8 cellular contexts compared by ENCODE assay signal in genomic region chr16:31071861-31072260, GRCh38. TPM values are rescaled to one million over a fixed set of nuclear protein-coding genes. Genes with fewer than 3 reads are reported as not detected.
DNase-seq lines count a peak whose midpoint lies in the region; ATAC-seq and TF ChIP-seq lines count a peak whose summit lies in the region.

No MANE protein-coding gene starts in this region.

- peak overlapping the region in 1 of 4 donors; percentile 92 for H3K4me3 ChIP-seq in esophagus squamous epithelium
- no peak overlapping the region for H3K4me3 ChIP-seq in lower leg skin (ENCODE audit: low read depth, poor library complexity, severe bottlenecking)

- DNase-seq in activated CD4-positive, alpha-beta T cell treated with anti-CD3 and anti-CD28 coated beads, Interleukin-2, amount 10 ng/mL, durations not matched to agents 24 days and 14 days = no peak
- no peak for DNase-seq in activated CD4-positive, alpha-beta T cell treated with anti-CD3 and anti-CD28 coated beads, Interleukin-2, amount 50 U/mL, for 1 hour
- peak; percentile 80 for DNase-seq in RPMI7951 (ENCODE audit: low read depth)
- no peak for DNase-seq in esophagus squamous epithelium (lab: John Stamatoyannopoulos, UW)
- no peak for DNase-seq in lower leg skin (ENCODE audit: low spot score in 2 of 2)

- peaks cover 15 to 48% (median 23%) of the 10 kb centered on the region in 3 donors for H3K4me1 ChIP-seq in esophagus squamous epithelium

- no peaks in the 10 kb centered on the region for H3K27me3 ChIP-seq in esophagus squamous epithelium

- 12 to 24% methylated on average over 4 of the region's 4 CpGs for WGBS in esophagus squamous epithelium, 2 donors
- 24 to 32% methylated on average over 4 of the region's 4 CpGs for WGBS in lower leg skin, 2 donors

- peak overlapping the region; percentile 91 for H3K27ac Mint-ChIP-seq in activated CD4-positive, alpha-beta T cell treated with anti-CD3 and anti-CD28 coated beads, Interleukin-2, amount 10 ng/mL, durations not matched to agents 24 days and 14 days
- H3K27ac Mint-ChIP-seq in stimulated activated memory B cell treated with anti-CD40 and anti-IgM and Interleukin-4, amounts not matched to agents 10 μg/mL and 1 μg/mL and 100 μg/mL, for 72 hours = peak overlapping the region; percentile 90

- no peak for ATAC-seq in stimulated activated memory B cell treated with anti-CD40 and anti-IgM and Interleukin-4, amounts not matched to agents 10 μg/mL and 1 μg/mL and 100 μg/mL, for 72 hours
- ATAC-seq in HG03025 (IDR thresholded peaks at IDR 0.05; ENCODE audit: low FRiP score, unreplicated experiment) (no peak), HG02973 (IDR thresholded peaks at IDR 0.05; ENCODE audit: unreplicated experiment) (no peak)

- TF ChIP-seq POLR2A in esophagus squamous epithelium (IDR thresholded peaks at IDR 0.05) = no peak
- no peak for TF ChIP-seq POLR2A in lower leg skin (IDR thresholded peaks at IDR 0.05)

- peak overlapping the region; percentile 90 for H3K4me3 Mint-ChIP-seq in activated CD4-positive, alpha-beta T cell treated with anti-CD3 and anti-CD28 coated beads, Interleukin-2, amount 10 ng/mL, durations not matched to agents 24 days and 14 days
- H3K4me3 Mint-ChIP-seq in stimulated activated memory B cell treated with anti-CD40 and anti-IgM and Interleukin-4, amounts not matched to agents 10 μg/mL and 1 μg/mL and 100 μg/mL, for 72 hours = peak overlapping the region; percentile 89

- H3K9me3 ChIP-seq in esophagus squamous epithelium = no peaks in the 10 kb centered on the region

- H3K36me3 ChIP-seq in esophagus squamous epithelium = peaks cover 4 to 10% (median 6%) of the 10 kb centered on the region in 3 donors

- H3K9me3 Mint-ChIP-seq in activated CD4-positive, alpha-beta T cell treated with anti-CD3 and anti-CD28 coated beads, Interleukin-2, amount 10 ng/mL, durations not matched to agents 24 days and 14 days = no peaks in the 10 kb centered on the region
- no peaks in the 10 kb centered on the region for H3K9me3 Mint-ChIP-seq in stimulated activated memory B cell treated with anti-CD40 and anti-IgM and Interleukin-4, amounts not matched to agents 10 μg/mL and 1 μg/mL and 100 μg/mL, for 72 hours

- H3K27ac ChIP-seq in esophagus squamous epithelium = peak overlapping the region; percentile 95 to 99 (median 96)

- no peak for TF ChIP-seq CTCF in esophagus squamous epithelium (IDR thresholded peaks at IDR 0.05)
- TF ChIP-seq CTCF in lower leg skin (IDR thresholded peaks at IDR 0.05) = no peak

- H3K36me3 Mint-ChIP-seq in activated CD4-positive, alpha-beta T cell treated with anti-CD3 and anti-CD28 coated beads, Interleukin-2, amount 10 ng/mL, durations not matched to agents 24 days and 14 days (ENCODE audit: low read depth) = peaks cover 20% of the 10 kb centered on the region
- H3K36me3 Mint-ChIP-seq in stimulated activated memory B cell treated with anti-CD40 and anti-IgM and Interleukin-4, amounts not matched to agents 10 μg/mL and 1 μg/mL and 100 μg/mL, for 72 hours = peaks cover 15% of the 10 kb centered on the region

- H3K27me3 Mint-ChIP-seq in activated CD4-positive, alpha-beta T cell treated with anti-CD3 and anti-CD28 coated beads, Interleukin-2, amount 10 ng/mL, durations not matched to agents 24 days and 14 days = no peaks in the 10 kb centered on the region
- no peaks in the 10 kb centered on the region for H3K27me3 Mint-ChIP-seq in stimulated activated memory B cell treated with anti-CD40 and anti-IgM and Interleukin-4, amounts not matched to agents 10 μg/mL and 1 μg/mL and 100 μg/mL, for 72 hours

- intact Hi-C loops in activated CD4-positive, alpha-beta T cell treated with anti-CD3 and anti-CD28 coated beads, Interleukin-2, amount 10 ng/mL, durations not matched to agents 24 days and 14 days (cut with micrococcal nuclease) = loop anchor here (5.0 kb wide), 2 partner anchors 35 to 415 kb away; partner anchors contain the start of genes BCKDK and FBRS
- intact Hi-C loops in esophagus squamous epithelium (cut with DNase I) = no loop called here
- intact Hi-C loops in lower leg skin (cut with DNase I; ENCODE audit: low total_unique reads) = no loop called here

- peaks cover 32% of the 10 kb centered on the region for H3K4me1 Mint-ChIP-seq in activated CD4-positive, alpha-beta T cell treated with anti-CD3 and anti-CD28 coated beads, Interleukin-2, amount 10 ng/mL, durations not matched to agents 24 days and 14 days
- peaks cover 50% of the 10 kb centered on the region for H3K4me1 Mint-ChIP-seq in stimulated activated memory B cell treated with anti-CD40 and anti-IgM and Interleukin-4, amounts not matched to agents 10 μg/mL and 1 μg/mL and 100 μg/mL, for 72 hours

RNA-seq across cellular contexts. Expression of gene ZNF668, which starts 2.2 kb away (rescaled TPM):
- total RNA-seq in activated CD4-positive, alpha-beta T cell treated with anti-CD3 and anti-CD28 coated beads, Interleukin-2, amount 10 ng/mL, durations not matched to agents 24 days and 14 days = 15.6 and 15.9 TPM in 2 replicates
- 3.6 and 6.2 TPM in 2 replicates for total RNA-seq in RPMI7951 (2014; rRNA removed; shearing (Covaris generic))
- 10 to 100 TPM in 2 of 4 donors, 1 to 10 TPM in 2; 8.6 to 14.9 (median 10.7) TPM for total RNA-seq in esophagus squamous epithelium
- 10 to 100 TPM; 10.0 to 19.2 (median 12.6) TPM for total RNA-seq in lower leg skin

RNA-seq across cellular contexts. Expression of gene ZNF646, which starts 2.4 kb away (rescaled TPM):
- 21.1 and 23.3 TPM in 2 replicates for total RNA-seq in activated CD4-positive, alpha-beta T cell treated with anti-CD3 and anti-CD28 coated beads, Interleukin-2, amount 10 ng/mL, durations not matched to agents 24 days and 14 days
- total RNA-seq in RPMI7951 (2014; rRNA removed; shearing (Covaris generic)) = 4.3 and 6.7 TPM in 2 replicates
- total RNA-seq in esophagus squamous epithelium = 10 to 100 TPM in 2 of 4 donors, 1 to 10 TPM in 2; 6.5 to 13.4 (median 10.0) TPM
- total RNA-seq in lower leg skin = 10 to 100 TPM; 25.4 to 30.3 (median 27.1) TPM

RNA-seq across cellular contexts. Expression of gene PRSS53, which starts 16.9 kb away (rescaled TPM):
- total RNA-seq in activated CD4-positive, alpha-beta T cell treated with anti-CD3 and anti-CD28 coated beads, Interleukin-2, amount 10 ng/mL, durations not matched to agents 24 days and 14 days = 4.3 and 4.8 TPM in 2 replicates
- 0.60 and 1.3 TPM in 2 replicates for total RNA-seq in RPMI7951 (2014; rRNA removed; shearing (Covaris generic))
- 1 to 10 TPM in 3 of 4 donors, under 1 TPM in 1; 0.41 to 1.3 (median 1.1) TPM for total RNA-seq in esophagus squamous epithelium
- 1 to 10 TPM; 2.3 to 3.8 (median 2.7) TPM for total RNA-seq in lower leg skin

RNA-seq across cellular contexts. Expression of gene VKORC1, which starts 22.7 kb away (rescaled TPM):
- 56.2 and 59.1 TPM in 2 replicates for total RNA-seq in activated CD4-positive, alpha-beta T cell treated with anti-CD3 and anti-CD28 coated beads, Interleukin-2, amount 10 ng/mL, durations not matched to agents 24 days and 14 days
- 212 and 281 TPM in 2 replicates for total RNA-seq in RPMI7951 (2014; rRNA removed; shearing (Covaris generic))
- 10 to 100 TPM; 27.6 to 56.6 (median 44.0) TPM for total RNA-seq in esophagus squamous epithelium
- total RNA-seq in lower leg skin = 10 to 100 TPM; 43.7 to 95.5 (median 73.6) TPM

RNA-seq across cellular contexts. Expression of gene BCKDK, which starts 36.3 kb away (rescaled TPM):
- 44.3 and 44.9 TPM in 2 replicates for total RNA-seq in activated CD4-positive, alpha-beta T cell treated with anti-CD3 and anti-CD28 coated beads, Interleukin-2, amount 10 ng/mL, durations not matched to agents 24 days and 14 days
- 33.9 and 42.7 TPM in 2 replicates for total RNA-seq in RPMI7951 (2014; rRNA removed; shearing (Covaris generic))
- total RNA-seq in esophagus squamous epithelium (10 to 100 TPM; 26.6 to 39.8 (median 33.5) TPM), lower leg skin (10 to 100 TPM; 60.7 to 85.3 (median 78.6) TPM)
